ENCODE assay signal across 24 cellular contexts in genomic region chr3:54577313-54577712, GRCh38.
DNase-seq lines count a peak whose midpoint lies in the region; ATAC-seq, FAIRE-seq and TF ChIP-seq lines count a peak whose summit lies in the region.
"Had no signal": no experiment of that assay in that cellular context is flagged by ENCODE, and none has a peak within 500 bp of the region (broad histone marks: within the 10 kb centered on the region; RNA-seq: fewer than 3 reads in every experiment).

No MANE protein-coding gene starts in this region.

- 40% methylated on average over 3 of the region's 3 CpGs for WGBS in HepG2 (ENCODE audit: low lambda C conversion rate)
- 67% methylated on average over 1 of the region's 3 CpGs for WGBS in right lobe of liver (ENCODE audit: insufficient coverage, low coverage, low lambda C conversion rate, missing lambda C conversion rate)
- 92% methylated on average over 3 of the region's 3 CpGs for WGBS in esophagus muscularis mucosa

- CTCF ChIA-PET in HepG2 (lab: Yijun Ruan, JAX; ENCODE audit: low intra/inter-chr PET ratio, low total read pairs): no interaction called here
- CTCF ChIA-PET in A673 (lab: Charles Lee): no interaction called here

- in situ Hi-C loops in HepG2 (cut with HindIII; ENCODE audit: extremely low pct_ligation_motif_present, low pct_unique_long_range_greater_than_20kb): no loop called here

- TF ChIP-seq EP300 in HepG2 (IDR thresholded peaks at IDR 0.05; ENCODE audit: low read depth in 2 of 2, low read length in 2 of 2) (no peak), HepG2 (CRISPR knock-in tag; IDR thresholded peaks at IDR 0.05; ENCODE audit: borderline replicate concordance) (no peak), esophagus muscularis mucosa (IDR thresholded peaks at IDR 0.05) (no peak)

- no peaks in the 10 kb centered on the region for H4K20me1 ChIP-seq in HepG2 (ENCODE audit: insufficient read depth, low read length)

- H2AFZ ChIP-seq in HepG2 (ENCODE audit: low read length): no peak overlapping the region
- H2AFZ ChIP-seq: GM23338 had no signal

- H3K79me2 ChIP-seq in HepG2 (ENCODE audit: insufficient read depth, low read length): no peaks in the 10 kb centered on the region

- no peak for DNase-seq in HepG2 (ENCODE audit: low spot score)
- no peak for DNase-seq in right lobe of liver
- DNase-seq in RCC 7860 (ENCODE audit: low spot score): peak; percentile 16
- DNase-seq in esophagus muscularis mucosa (ENCODE audit: extremely low spot score): peak; percentile 86
- no peak for DNase-seq in A673 (ENCODE audit: low spot score)
- no peak for DNase-seq in activated CD8-positive, alpha-beta memory T cell treated with anti-CD3 and anti-CD28 coated beads, Interleukin-2, amount 50 U/mL, for 48 hours
- DNase-seq: 8988T; BE2C; C1 segment of cervical spinal cord; Caco-2; CD4-positive, CD25-positive, alpha-beta regulatory T cell; CD8-positive, alpha-beta memory T cell; DMS153; DND-41; HCEC 1CT; KBM-7 had no signal

- no peak overlapping the region for H3K9ac ChIP-seq in HepG2 (ENCODE audit: insufficient read depth, low read depth, low read length)

- no peak overlapping the region for H3K4me2 ChIP-seq in HepG2 (ENCODE audit: low read depth, low read length)
- H3K4me2 ChIP-seq: GM23338 had no signal

- H3K36me3 ChIP-seq in HepG2 (replicated peaks in 1 of 2; ENCODE audit: control insufficient read depth in 1 of 2, insufficient read depth in 2 of 2, low read length in 2 of 2): no peaks in the 10 kb centered on the region
- H3K36me3 ChIP-seq in right lobe of liver: no peaks in the 10 kb centered on the region
- H3K36me3 ChIP-seq in esophagus muscularis mucosa: no peaks in the 10 kb centered on the region
- H3K36me3 ChIP-seq in A673 (ENCODE audit: insufficient read depth, low read length, poor library complexity, severe bottlenecking): no peaks in the 10 kb centered on the region
- H3K36me3 ChIP-seq: BE2C had no signal

- POLR2A ChIA-PET in HepG2 (lab: Yijun Ruan, JAX): no interaction called here
- POLR2A ChIA-PET in A673 (lab: Charles Lee; ENCODE audit: low non-redundant PET): no interaction called here

- no peaks in the 10 kb centered on the region for H3K4me1 ChIP-seq in HepG2 (ENCODE audit: insufficient read depth, low read length)
- no peaks in the 10 kb centered on the region for H3K4me1 ChIP-seq in right lobe of liver
- no peaks in the 10 kb centered on the region for H3K4me1 ChIP-seq in esophagus muscularis mucosa
- no peaks in the 10 kb centered on the region for H3K4me1 ChIP-seq in A673 (ENCODE audit: insufficient read depth, low read length, poor library complexity, severe bottlenecking)
- H3K4me1 ChIP-seq: Caco-2 had no signal

- BruUV-seq in HepG2 (replicated peaks; lab: Mats Ljungman, UMichigan) (no TSS peak), A673 (replicated peaks; lab: Mats Ljungman, UMichigan) (no TSS peak)

- TF ChIP-seq CTCF in HepG2 (CRISPR knock-in tag; IDR thresholded peaks at IDR 0.05): no peak
- no peak for TF ChIP-seq CTCF in right lobe of liver (IDR thresholded peaks at IDR 0.05)
- no peak for TF ChIP-seq CTCF in esophagus muscularis mucosa (IDR thresholded peaks at IDR 0.05)
- no peak for TF ChIP-seq CTCF in A673 (conservative IDR thresholded peaks at IDR 0.05; ENCODE audit: low read depth, low read length)

- H3K4me3 ChIP-seq in HepG2 (replicated peaks in 1 of 3; ENCODE audit: insufficient read depth in 1 of 3, low read depth in 2 of 3, low read length in 3 of 3) (no peak overlapping the region), right lobe of liver (no peak overlapping the region), esophagus muscularis mucosa (no peak overlapping the region), A673 (ENCODE audit: low read depth, low read length, poor library complexity, severe bottlenecking) (no peak overlapping the region)
- H3K4me3 ChIP-seq: GM23338 had no signal

- FAIRE-seq in HepG2 (lab: Jason Lieb, UNC): no peak
- no peak for FAIRE-seq in RCC 7860 (lab: Jason Lieb, UNC)
- FAIRE-seq: G401.6, GM12891, GM19239, H54, HTR-8/SVneo had no signal

- ATAC-seq in HepG2 (no peak), right lobe of liver (no peak), GM19467 (IDR thresholded peaks at IDR 0.05; ENCODE audit: unreplicated experiment) (no peak), HG03442 (IDR thresholded peaks at IDR 0.05; ENCODE audit: unreplicated experiment) (no peak)
- ATAC-seq: GM23338 had no signal

- H3K9me3 ChIP-seq in HepG2 (ENCODE audit: low read length) (no peaks in the 10 kb centered on the region), right lobe of liver (no peaks in the 10 kb centered on the region), esophagus muscularis mucosa (no peaks in the 10 kb centered on the region), A673 (ENCODE audit: low read depth, low read length, poor library complexity, severe bottlenecking) (no peaks in the 10 kb centered on the region)
- H3K9me3 ChIP-seq: BE2C, Caco-2 had no signal

- intact Hi-C loops in HepG2 (cut with micrococcal nuclease; ENCODE audit: unreplicated experiment) (no loop called here), right lobe of liver (cut with DNase I) (no loop called here), esophagus muscularis mucosa (cut with DNase I) (no loop called here), A673 (cut with micrococcal nuclease; ENCODE audit: unreplicated experiment) (no loop called here)

- H3K27me3 ChIP-seq in HepG2 (ENCODE audit: control insufficient read depth in 1 of 2, insufficient read depth in 2 of 2, low read length in 2 of 2) (no peaks in the 10 kb centered on the region), right lobe of liver (no peaks in the 10 kb centered on the region), esophagus muscularis mucosa (no peaks in the 10 kb centered on the region), A673 (replicated peaks; ENCODE audit: insufficient read depth, low read depth, low read length, poor library complexity) (no peaks in the 10 kb centered on the region)
- H3K27me3 ChIP-seq: BE2C had no signal

- H3K27ac ChIP-seq in HepG2 (ENCODE audit: extremely low read length, insufficient read depth, low read length) (no peak overlapping the region), right lobe of liver (no peak overlapping the region), esophagus muscularis mucosa (replicated peaks in 1 of 4) (no peak overlapping the region), A673 (ENCODE audit: low read depth, low read length, poor library complexity, severe bottlenecking) (no peak overlapping the region)

- TF ChIP-seq POLR2A in HepG2 (IDR thresholded peaks at IDR 0.05; ENCODE audit: insufficient read depth in 1 of 2, low read depth in 2 of 2, low read length in 2 of 2) (no peak), right lobe of liver (IDR thresholded peaks at IDR 0.05) (no peak), esophagus muscularis mucosa (IDR thresholded peaks at IDR 0.05; ENCODE audit: low read depth) (no peak)

- no peak for TF ChIP-seq RAD21 in HepG2 (CRISPR knock-in tag; IDR thresholded peaks at IDR 0.05)

TF ChIP-seq in HepG2, 621 proteins besides CTCF, POLR2A, EP300 and RAD21:
- TF ChIP-seq CREB1 (IDR thresholded peaks at IDR 0.05): 0 out of 2 replicates have a peak, but pooled peaks have one; percentile 19
- TF ChIP-seq CREB1 (CRISPR knock-in tag; IDR thresholded peaks at IDR 0.05): no peak
- no peak for TF ChIP-seq PITX1 (CRISPR knock-in tag; IDR thresholded peaks at IDR 0.05)
TF ChIP-seq in HepG2: peak in this region for 1.

Comparison
In these comparisons a context has a peak if more than half of its experiments do, and no peak if none do; other contexts are left out.
1. DNase-seq: peak in RCC 7860 (single experiment) and esophagus muscularis mucosa (single experiment); none in HepG2 (single experiment), right lobe of liver (0 of 3), A673 (single experiment) and activated CD8-positive, alpha-beta memory T cell treated with anti-CD3 and anti-CD28 coated beads, Interleukin-2, amount 50 U/mL, for 48 hours (single experiment).